8 cellular contexts compared by ENCODE assay signal in the genomic region with DNA sequence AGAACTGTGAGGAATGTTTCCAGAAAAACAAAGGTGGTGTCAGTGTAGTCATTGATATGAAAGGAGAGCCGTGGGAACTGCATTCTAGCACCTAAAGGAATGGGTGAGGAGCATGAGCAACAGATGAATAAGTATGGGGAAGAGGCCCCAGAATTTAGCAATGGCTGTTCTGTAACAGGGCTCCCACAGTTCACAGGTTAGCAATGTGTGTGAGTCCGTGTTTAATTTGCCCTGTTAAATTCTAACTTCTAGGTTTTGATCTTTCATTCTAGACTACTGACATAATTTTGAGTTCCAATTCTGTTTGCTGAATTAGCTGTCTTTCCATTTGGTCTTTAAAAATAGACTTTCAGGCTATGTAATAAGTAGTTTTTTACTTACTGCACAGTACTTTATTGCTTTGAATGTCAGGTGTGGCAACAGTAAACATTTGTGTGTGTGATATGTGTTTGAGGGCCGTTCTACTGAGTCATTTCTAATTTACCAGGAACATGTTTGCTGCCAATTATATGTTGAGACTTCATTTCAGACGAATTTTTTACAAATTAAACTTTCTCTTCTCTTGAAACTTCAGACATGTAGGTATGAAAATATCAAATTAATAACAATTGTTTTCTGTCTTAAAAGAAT. TPM values are rescaled to one million over a fixed set of nuclear protein-coding genes. Genes with fewer than 3 reads are reported as not detected.
DNase-seq lines count a peak whose midpoint lies in the region; ATAC-seq and TF ChIP-seq lines count a peak whose summit lies in the region.

No MANE protein-coding gene starts in this region.

- no peaks in the 10 kb centered on the region for H3K9me3 Mint-ChIP-seq in Calu3 (ENCODE audit: low read depth, unreplicated experiment)
- H3K9me3 Mint-ChIP-seq in HFFc6: no peaks in the 10 kb centered on the region
- no peaks in the 10 kb centered on the region for H3K9me3 Mint-ChIP-seq in T-cell

- H3K27me3 ChIP-seq in right cardiac atrium (ENCODE audit: control insufficient read depth, insufficient read depth): no peaks in the 10 kb centered on the region

- no peak for ATAC-seq in T-cell (replicated peaks in 1 of 4)
- ATAC-seq in left colon: peak; percentile 75
- no peak for ATAC-seq in right cardiac atrium

- H3K4me1 ChIP-seq in right cardiac atrium (ENCODE audit: control insufficient read depth, insufficient read depth, low read length): no peaks in the 10 kb centered on the region

- intact Hi-C loops in Calu3 (cut with micrococcal nuclease; ENCODE audit: unreplicated experiment): loop anchor here (1.0 to 5.0 kb wide), 3 partner anchors 8 to 659 kb away; partner anchors contain the start of genes MRPL32, PSMA2 and STK17A
- intact Hi-C loops in left colon (cut with DNase I, micrococcal nuclease): no loop called here
- intact Hi-C loops in head of caudate nucleus (cut with DNase I): no loop called here
- intact Hi-C loops in right cardiac atrium (cut with DNase I): no loop called here

- POLR2A ChIA-PET in T-cell (lab: Charles Lee): interaction anchor here (0.6 to 1.5 kb wide), 7 partner anchors 9 to 112 kb away, joined by 3 to 9 read pairs (median 5); partner anchors contain the start of gene STK17A (in 1 of the 2)

- H3K9me3 ChIP-seq in right cardiac atrium (ENCODE audit: control insufficient read depth, low read length): no peaks in the 10 kb centered on the region

- H3K36me3 Mint-ChIP-seq in Calu3 (ENCODE audit: insufficient read depth, unreplicated experiment) (peaks cover 13% of the 10 kb centered on the region), HFFc6 (ENCODE audit: low read depth) (peaks cover 23% of the 10 kb centered on the region), T-cell (peaks cover 19% of the 10 kb centered on the region)

- H3K4me3 ChIP-seq in right cardiac atrium (ENCODE audit: low read length): no peak overlapping the region

- CTCF ChIA-PET in Calu3 (lab: Charles Lee) (interaction anchor here (1.8 kb wide), 1 partner anchor 9 kb away, joined by 8 read pairs; the partner anchor contains the start of gene STK17A), T-cell (lab: Charles Lee) (interaction anchor here in 1 of 2 donors (0.5 to 3.2 kb wide), 7 partner anchors 9 to 123 kb away, joined by 3 to 14 read pairs (median 3); partner anchors contain the start of gene STK17A)

- TF ChIP-seq CTCF in Calu3 (IDR thresholded peaks at IDR 0.05; ENCODE audit: unreplicated experiment) (no peak), HFFc6 (IDR thresholded peaks at IDR 0.05) (no peak)

- whole genome bisulfite sequencing in right cardiac atrium: 62% methylated on average over 4 of the region's 4 CpGs

- H3K27ac Mint-ChIP-seq in Calu3 (ENCODE audit: unreplicated experiment) (peak overlapping the region; percentile 96), HFFc6 (peak overlapping the region; percentile 64), T-cell (peak overlapping the region; percentile 80 to 86)

- no peaks in the 10 kb centered on the region for H3K27me3 Mint-ChIP-seq in Calu3 (ENCODE audit: unreplicated experiment)
- H3K27me3 Mint-ChIP-seq in HFFc6 (ENCODE audit: insufficient read depth): peaks cover 1% of the 10 kb centered on the region
- no peaks in the 10 kb centered on the region for H3K27me3 Mint-ChIP-seq in T-cell

- H3K4me3 Mint-ChIP-seq in Calu3 (ENCODE audit: low read depth, unreplicated experiment): peak overlapping the region; percentile 52
- H3K4me3 Mint-ChIP-seq in HFFc6: peak overlapping the region; percentile 52
- H3K4me3 Mint-ChIP-seq in T-cell: peak overlapping the region; percentile 62 to 96 (median 69)

- no TSS peak for BruUV-seq in Calu3 (replicated peaks; lab: Mats Ljungman, UMichigan)

- no peak overlapping the region for H3K27ac ChIP-seq in right cardiac atrium (ENCODE audit: low read length)

- H3K4me1 Mint-ChIP-seq in Calu3 (ENCODE audit: low read depth, unreplicated experiment) (peaks cover 70% of the 10 kb centered on the region), HFFc6 (ENCODE audit: low read depth) (peaks cover 91% of the 10 kb centered on the region), T-cell (peaks cover 86 to 90% (median 87%) of the 10 kb centered on the region in 3 donors)

- DNase-seq in Calu3: no peak
- peak; percentile 28 for DNase-seq in HFFc6
- no peak for DNase-seq in T-cell
- no peak for DNase-seq in left colon
- no peak for DNase-seq in head of caudate nucleus
- DNase-seq in DMS 273 treated with DMSO at 0.1 percent for 48 hours (lab: John Stamatoyannopoulos, UW): no peak
- no peak for DNase-seq in AML-193 (lab: John Stamatoyannopoulos, UW)
- DNase-seq in right cardiac atrium: no peak

RNA-seq across cellular contexts. Expression of gene STK17A, which starts 8.8 kb away (rescaled TPM):
- total RNA-seq in Calu3 (2022) (35.9 and 53.5 TPM in 2 replicates), T-cell (100 to 1,000 TPM; 101 to 120 (median 117) TPM), left colon (10 to 100 TPM; 16.7 to 28.1 TPM), right cardiac atrium (10 to 100 TPM; 15.7 to 43.3 (median 35.0) TPM)
- 10 to 100 TPM; 59.0 to 79.2 (median 62.8) TPM for total RNA-seq in HFFc6 (2021; fragmentation: NEBNext Ultra II Directional; extraction: Animal tissue kit (Norgen Biotek cat#: 25700))
- polyA plus RNA-seq in right cardiac atrium: 22.1 TPM
